ENCODE assay signal across 20 cellular contexts in the genomic region with DNA sequence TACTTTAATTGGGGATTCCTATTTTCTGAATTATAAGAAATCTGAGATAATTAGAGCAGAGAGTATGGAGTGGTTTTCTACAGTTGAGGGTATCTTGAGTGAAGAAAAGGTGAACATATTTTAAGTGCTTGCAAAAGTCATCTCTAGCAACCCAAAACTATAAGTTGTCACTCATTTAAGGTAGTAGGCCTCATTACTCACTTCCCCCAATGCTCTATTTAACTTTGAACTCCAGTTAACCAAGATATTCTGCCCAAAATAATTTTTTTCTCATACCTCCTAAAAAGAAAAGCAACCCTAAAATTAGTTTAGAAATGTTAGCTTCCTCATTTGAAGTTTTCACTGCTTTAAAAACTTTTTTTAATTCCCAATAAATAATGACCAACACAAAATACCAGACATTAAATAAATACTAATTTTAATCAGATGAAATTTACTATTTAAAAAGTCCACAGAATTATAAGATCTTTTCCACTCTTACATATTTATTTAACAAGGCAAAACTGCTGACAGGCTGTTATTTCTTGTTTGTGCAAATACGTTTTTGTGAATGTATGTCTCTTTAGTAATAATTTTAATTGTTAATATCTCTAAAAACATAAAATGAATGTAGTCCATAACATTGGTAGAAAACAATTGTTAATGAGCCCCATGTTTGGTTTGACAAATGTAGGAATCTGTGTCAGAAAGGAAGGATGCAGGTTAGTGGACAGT.
"Had no signal": no experiment of that assay in that cellular context is flagged by ENCODE, and none has a peak within 500 bp of the region (broad histone marks: within the 10 kb centered on the region; RNA-seq: fewer than 3 reads in every experiment).

No MANE protein-coding gene starts in this region.

- H3K27ac Mint-ChIP-seq: activated CD4-positive, alpha-beta T cell treated with anti-CD3 and anti-CD28 coated beads, Interleukin-2, amount 10 ng/mL, durations not matched to agents 7 days and 5 days; activated naive CD4-positive, alpha-beta T cell treated with anti-CD3 and anti-CD28 coated beads, Interleukin-2, amount 50 U/mL, for 24 hours; immature natural killer cell; nephron progenitor cell had no signal

- H3K27me3 Mint-ChIP-seq: activated CD4-positive, alpha-beta T cell treated with anti-CD3 and anti-CD28 coated beads, Interleukin-2, amount 10 ng/mL, durations not matched to agents 7 days and 5 days; activated naive CD4-positive, alpha-beta T cell treated with anti-CD3 and anti-CD28 coated beads, Interleukin-2, amount 50 U/mL, for 24 hours had no signal

- H3K4me3 ChIP-seq: ascending aorta, coronary artery, heart right ventricle, spleen, upper lobe of right lung had no signal

- H3K9me3 ChIP-seq: ascending aorta, heart right ventricle, spleen, upper lobe of right lung had no signal

- H3K4me3 Mint-ChIP-seq: activated CD4-positive, alpha-beta T cell treated with anti-CD3 and anti-CD28 coated beads, Interleukin-2, amount 10 ng/mL, durations not matched to agents 7 days and 5 days; activated naive CD4-positive, alpha-beta T cell treated with anti-CD3 and anti-CD28 coated beads, Interleukin-2, amount 50 U/mL, for 24 hours; immature natural killer cell; nephron progenitor cell had no signal

- H3K27ac ChIP-seq: ascending aorta, coronary artery, heart right ventricle, spleen, upper lobe of right lung had no signal

- DNase-seq: activated CD4-positive, alpha-beta T cell treated with anti-CD3 and anti-CD28 coated beads, Interleukin-2, amount 10 ng/mL, durations not matched to agents 7 days and 5 days; activated CD8-positive, alpha-beta memory T cell treated with anti-CD3 and anti-CD28 coated beads, Interleukin-2, amount 50 U/mL, for 4 hours; activated effector memory CD4-positive, alpha-beta T cell treated with anti-CD3 and anti-CD28 coated beads, Interleukin-2, amount 50 U/mL, for 16 hours; activated T-cell treated with anti-CD3 and anti-CD28 coated beads, Interleukin-2, amount 50 U/mL, for 48 hours; heart right ventricle; immature natural killer cell; kidney glomerular epithelial cell; left ventricle myocardium superior; nephron progenitor cell; nucleus accumbens; posterior cingulate gyrus; spleen; stimulated activated CD4-positive, alpha-beta T cell treated with anti-CD3 and anti-CD28 coated beads, Interleukin-4, amount 100 ng/mL, for 4 hours; stimulated activated naive CD4-positive, alpha-beta T cell; T1000; upper lobe of right lung had no signal

- H3K4me1 ChIP-seq: ascending aorta, heart right ventricle, upper lobe of right lung had no signal

- H3K4me1 Mint-ChIP-seq: activated CD4-positive, alpha-beta T cell treated with anti-CD3 and anti-CD28 coated beads, Interleukin-2, amount 10 ng/mL, durations not matched to agents 7 days and 5 days; immature natural killer cell; nephron progenitor cell had no signal

- H3K9me3 Mint-ChIP-seq: activated CD4-positive, alpha-beta T cell treated with anti-CD3 and anti-CD28 coated beads, Interleukin-2, amount 10 ng/mL, durations not matched to agents 7 days and 5 days; activated naive CD4-positive, alpha-beta T cell treated with anti-CD3 and anti-CD28 coated beads, Interleukin-2, amount 50 U/mL, for 24 hours; immature natural killer cell; nephron progenitor cell had no signal

- ATAC-seq: activated CD4-positive, CD25-positive, alpha-beta regulatory T cell treated with anti-CD3 and anti-CD28 coated beads, Interleukin-2, amount 50 U/mL, for 24 hours; heart right ventricle; left ventricle myocardium superior; upper lobe of right lung had no signal

- H3K27me3 ChIP-seq: ascending aorta, heart right ventricle, spleen, upper lobe of right lung had no signal
